Comparison of ENCODE assay signal across 8 cellular contexts in the genomic region with DNA sequence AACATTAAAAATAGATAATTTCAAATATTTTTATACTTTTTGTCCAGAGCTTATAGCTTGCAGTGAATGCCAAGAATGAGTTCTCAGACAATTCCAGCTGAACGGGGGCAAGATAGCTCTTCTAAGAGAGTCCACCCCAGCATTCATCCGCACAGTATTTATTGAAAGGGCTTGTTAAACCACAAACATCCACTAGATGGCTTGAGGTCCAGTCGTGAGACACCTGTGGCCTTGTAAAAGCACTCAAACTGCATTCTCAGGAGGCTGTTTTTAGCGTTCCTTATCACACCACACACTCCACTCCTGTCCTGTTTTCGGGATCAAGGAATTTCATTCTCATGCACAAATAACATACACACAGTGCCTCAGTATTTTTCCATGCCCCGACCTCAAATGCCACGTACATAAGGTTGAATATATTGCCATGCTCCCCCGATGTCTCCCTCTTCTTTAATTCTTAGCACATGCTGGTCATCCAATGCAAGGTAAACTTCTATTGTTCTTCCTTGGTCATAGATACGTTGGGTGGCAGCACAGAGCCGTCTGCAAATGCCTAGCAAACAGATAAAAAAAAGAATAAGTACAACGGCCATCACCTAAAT. TPM values are rescaled to one million over a fixed set of nuclear protein-coding genes. Genes with fewer than 3 reads are reported as not detected.
DNase-seq lines count a peak whose midpoint lies in the region; ATAC-seq and TF ChIP-seq lines count a peak whose summit lies in the region.

No MANE protein-coding gene starts in this region.

- POLR2A ChIA-PET in RWPE1 (lab: Yijun Ruan, JAX; ENCODE audit: low non-redundant PET) = no interaction called here

- no peak overlapping the region for H3K27ac ChIP-seq in RWPE1
- peak overlapping the region in 2 of 4 donors; percentile 13 to 67 for H3K27ac ChIP-seq in gastroesophageal sphincter
- H3K27ac ChIP-seq in spleen = peak overlapping the region in 2 of 8 donors; percentile 12 to 40

- peaks cover 0 to 20% (median 3%) of the 10 kb centered on the region in 3 donors for H3K4me1 ChIP-seq in gastroesophageal sphincter
- H3K4me1 ChIP-seq in spleen = peaks cover 0 to 17% (median 0%) of the 10 kb centered on the region in 6 donors

- H3K4me3 ChIP-seq in GM06990 (replicated peaks; ENCODE audit: low read depth, low read length) (no peak overlapping the region), gastroesophageal sphincter (no peak overlapping the region), spleen (no peak overlapping the region)

- DNase-seq in GM06990 (ENCODE audit: extremely low read depth, insufficient read length) (no peak), RWPE1 (ENCODE audit: low spot score) (peak; percentile 21), spleen (no peak), dedifferentiated amniotic fluid mesenchymal stem cell (ENCODE audit: extremely low spot score) (no peak)
- DNase-seq in stimulated activated CD4-positive, alpha-beta T cell treated with anti-CD3 and anti-CD28 coated beads, Interleukin-2, amount 100 ng/mL, for 24 hours = no peak
- DNase-seq in activated CD4-positive, alpha-beta T cell treated with anti-CD3 and anti-CD28 coated beads for 48 hours = no peak

- H3K9me3 ChIP-seq in gastroesophageal sphincter (no peaks in the 10 kb centered on the region), spleen (peaks cover 0 to 2% (median under 1%) of the 10 kb centered on the region in 8 donors)

- H3K27me3 ChIP-seq in GM06990 (replicated peaks; ENCODE audit: control insufficient read depth, insufficient read depth, low read length) (no peaks in the 10 kb centered on the region), gastroesophageal sphincter (no peaks in the 10 kb centered on the region), spleen (replicated peaks in 1 of 7) (no peaks in the 10 kb centered on the region)

- H3K36me3 ChIP-seq in GM06990 (ENCODE audit: control insufficient read depth, insufficient read depth, low read length) = peaks cover 10% of the 10 kb centered on the region
- peaks cover 0 to 61% of the 10 kb centered on the region in 2 donors for H3K36me3 ChIP-seq in gastroesophageal sphincter
- H3K36me3 ChIP-seq in spleen = peaks cover 2 to 100% (median 65%) of the 10 kb centered on the region in 6 donors

- TF ChIP-seq EP300 in gastroesophageal sphincter (IDR thresholded peaks at IDR 0.05) = no peak

- TF ChIP-seq POLR2A in gastroesophageal sphincter (IDR thresholded peaks at IDR 0.05) (no peak), spleen (IDR thresholded peaks at IDR 0.05) (no peak)

- CTCF ChIA-PET in RWPE1 (lab: Yijun Ruan, JAX) = interaction anchor here (0.6 to 0.7 kb wide), 3 partner anchors 9 to 316 kb away, joined by 3 read pairs; no protein-coding TSS in a partner anchor

- intact Hi-C loops in spleen (cut with DNase I; ENCODE audit: low total_unique reads) = loop anchor here (10.0 kb wide), 1 partner anchor 221 kb away; no protein-coding TSS in a partner anchor

- 55 to 67% methylated on average over 8 of the region's 11 CpGs for WGBS in gastroesophageal sphincter (ENCODE audit: low coverage in 1 of 2), 2 donors
- 66 to 72% (median 69%) methylated on average over 11 of the region's 11 CpGs for WGBS in spleen, 5 donors

- TF ChIP-seq CTCF in GM06990 (IDR thresholded peaks at IDR 0.05; ENCODE audit: insufficient read depth, low read length, poor library complexity, severe bottlenecking) (peak; percentile 56), RWPE1 (conservative IDR thresholded peaks at IDR 0.05; ENCODE audit: low read depth) (peak; percentile 60), gastroesophageal sphincter (IDR thresholded peaks at IDR 0.05) (peak; percentile 50 to 71 (median 55)), spleen (IDR thresholded peaks at IDR 0.05 in 8 of 11, conservative IDR thresholded peaks at IDR 0.05 in 3 of 11) (peak in 7 of 11 experiments; percentile 15 to 59 (median 41))

- ATAC-seq in HG03460 (IDR thresholded peaks at IDR 0.05; ENCODE audit: unreplicated experiment) (peak; percentile 53), gastroesophageal sphincter (no peak)

RNA-seq across cellular contexts. Expression of gene DNAJC10, which starts 47.4 kb away (rescaled TPM):
- total RNA-seq in gastroesophageal sphincter (10 to 100 TPM; 46.1 to 77.2 (median 54.0) TPM), spleen (100 to 1,000 TPM in 1 of 7 donors, 10 to 100 TPM in 6; 54.3 to 108 (median 81.9) TPM)
- polyA plus RNA-seq in spleen = 10 to 100 TPM; 25.7 to 30.4 (median 25.8) TPM
